In genomic region chr9:98568234-98568922, GRCh38 we compare ENCODE assay signal across 2 cellular contexts.
TF ChIP-seq lines count a peak whose summit lies in the region.

No MANE protein-coding gene starts in this region.

TF ChIP-seq in H1, 55 proteins besides CTCF, POLR2A, EP300 and RAD21:
- TF ChIP-seq ATF3 (IDR thresholded peaks at IDR 0.05; ENCODE audit: insufficient read depth, low read depth, low read length) (no peak), RNF2 (IDR thresholded peaks at IDR 0.05; ENCODE audit: borderline replicate concordance, low read depth, low read length, missing control alignments, poor library complexity, severe bottlenecking) (no peak), SP1 (IDR thresholded peaks at IDR 0.05; ENCODE audit: low read depth, low read length) (no peak), GABPA (IDR thresholded peaks at IDR 0.05; ENCODE audit: borderline replicate concordance, insufficient read depth, low read length) (no peak)
TF ChIP-seq in H1: peak in this region for 0.

TF ChIP-seq in SK-N-SH, 30 proteins besides CTCF, POLR2A, EP300 and RAD21:
- TF ChIP-seq NRF1 (IDR thresholded peaks at IDR 0.05; ENCODE audit: low read depth, low read length) (no peak), MEF2A (IDR thresholded peaks at IDR 0.05; ENCODE audit: borderline replicate concordance, low read depth) (no peak), ZBTB33 (IDR thresholded peaks at IDR 0.05; ENCODE audit: borderline replicate concordance, low read depth) (no peak), PBX3 (IDR thresholded peaks at IDR 0.05) (no peak), RCOR1 (IDR thresholded peaks at IDR 0.05; ENCODE audit: low read length) (no peak), USF2 (IDR thresholded peaks at IDR 0.05; ENCODE audit: borderline replicate concordance, low read depth, low read length) (no peak), ELF1 (IDR thresholded peaks at IDR 0.05) (no peak), GABPA (IDR thresholded peaks at IDR 0.05; ENCODE audit: low read depth) (no peak), USF1 (IDR thresholded peaks at IDR 0.05; ENCODE audit: borderline replicate concordance, low read depth) (no peak), RXRA (IDR thresholded peaks at IDR 0.05; ENCODE audit: borderline replicate concordance, low read depth) (no peak), NFIC (IDR thresholded peaks at IDR 0.05; ENCODE audit: borderline replicate concordance) (no peak)
TF ChIP-seq in SK-N-SH: peak in this region for 0.
